Comparison of ENCODE assay signal across 1 cellular context in the genomic region with DNA sequence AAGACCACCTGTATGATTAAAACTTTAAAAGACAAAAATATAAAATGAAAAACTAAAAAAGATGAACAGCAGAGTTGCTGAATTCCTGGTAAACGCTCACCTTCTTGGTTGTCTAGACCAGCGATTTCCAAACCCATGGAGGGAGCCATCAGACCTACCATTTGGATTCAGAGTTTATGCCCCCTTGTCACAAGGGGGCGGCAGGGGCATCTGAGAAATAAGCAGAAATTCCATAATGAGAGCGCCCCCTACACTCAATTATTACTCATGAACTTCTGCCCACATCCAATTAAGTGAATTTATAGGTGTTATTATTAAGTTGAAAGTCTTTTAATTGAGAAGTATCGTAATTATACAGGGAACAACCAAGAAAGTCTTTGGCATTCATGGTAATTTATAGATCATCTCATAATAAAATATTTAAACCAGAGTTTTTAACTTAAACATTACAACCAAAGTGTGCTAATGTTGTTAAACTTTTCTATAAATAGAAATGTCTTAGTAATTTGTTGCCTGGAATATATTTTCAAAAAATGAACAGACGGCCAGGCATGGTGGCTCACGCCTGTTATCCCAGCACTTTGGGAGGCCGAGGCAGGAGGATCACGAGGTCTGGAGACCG.
TF ChIP-seq lines count a peak whose summit lies in the region.

No MANE protein-coding gene starts in this region.

TF ChIP-seq in K562, 482 proteins besides CTCF, POLR2A, EP300 and RAD21 (continued from another document):
- TF ChIP-seq, protein P1, sequence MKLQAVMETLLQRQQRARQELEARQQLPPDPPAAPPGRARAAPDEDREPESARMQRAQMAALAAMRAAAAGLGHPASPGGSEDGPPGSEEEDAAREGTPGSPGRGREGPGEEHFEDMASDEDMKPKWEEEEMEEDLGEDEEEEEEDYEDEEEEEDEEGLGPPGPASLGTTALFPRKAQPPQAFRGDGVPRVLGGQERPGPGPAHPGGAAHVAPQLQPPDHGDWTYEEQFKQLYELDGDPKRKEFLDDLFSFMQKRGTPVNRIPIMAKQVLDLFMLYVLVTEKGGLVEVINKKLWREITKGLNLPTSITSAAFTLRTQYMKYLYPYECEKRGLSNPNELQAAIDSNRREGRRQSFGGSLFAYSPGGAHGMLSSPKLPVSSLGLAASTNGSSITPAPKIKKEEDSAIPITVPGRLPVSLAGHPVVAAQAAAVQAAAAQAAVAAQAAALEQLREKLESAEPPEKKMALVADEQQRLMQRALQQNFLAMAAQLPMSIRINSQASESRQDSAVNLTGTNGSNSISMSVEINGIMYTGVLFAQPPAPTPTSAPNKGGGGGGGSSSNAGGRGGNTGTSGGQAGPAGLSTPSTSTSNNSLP (IDR thresholded peaks at IDR 0.05; ENCODE audit: borderline replicate concordance, low read depth, low read length): peak; percentile 94
- TF ChIP-seq SRSF3 (IDR thresholded peaks at IDR 0.05; ENCODE audit: insufficient read depth, low read length) (no peak), KLF16 (IDR thresholded peaks at IDR 0.05) (peak; percentile 28; the same call in 1 of the 2 replicates), ZNF655 (CRISPR knock-in tag; IDR thresholded peaks at IDR 0.05) (no peak), CCNT2 (IDR thresholded peaks at IDR 0.05; ENCODE audit: borderline replicate concordance, extremely low read depth, insufficient read length, low read depth, low read length) (no peak), ZNF644 (tag; IDR thresholded peaks at IDR 0.05; ENCODE audit: low read depth) (no peak), DEAF1 (CRISPR knock-in tag; IDR thresholded peaks at IDR 0.05) (peak; percentile 57; the same call in 1 of the 2 replicates), HNRNPUL1 (IDR thresholded peaks at IDR 0.05; ENCODE audit: low read length) (no peak), TAF15 (IDR thresholded peaks at IDR 0.05; ENCODE audit: low read depth, low read length) (no peak), TEAD2 (tag; IDR thresholded peaks at IDR 0.05) (0 out of 2 replicates have a peak, but pooled peaks have one; percentile 23), EHMT2 (IDR thresholded peaks at IDR 0.05) (peak; percentile 41; the same call in 1 of the 2 replicates), HEY1 (CRISPR knock-in tag; IDR thresholded peaks at IDR 0.05; ENCODE audit: borderline replicate concordance) (no peak), ZNF133 (CRISPR knock-in tag; IDR thresholded peaks at IDR 0.05) (no peak)
- TF ChIP-seq, protein P2, sequence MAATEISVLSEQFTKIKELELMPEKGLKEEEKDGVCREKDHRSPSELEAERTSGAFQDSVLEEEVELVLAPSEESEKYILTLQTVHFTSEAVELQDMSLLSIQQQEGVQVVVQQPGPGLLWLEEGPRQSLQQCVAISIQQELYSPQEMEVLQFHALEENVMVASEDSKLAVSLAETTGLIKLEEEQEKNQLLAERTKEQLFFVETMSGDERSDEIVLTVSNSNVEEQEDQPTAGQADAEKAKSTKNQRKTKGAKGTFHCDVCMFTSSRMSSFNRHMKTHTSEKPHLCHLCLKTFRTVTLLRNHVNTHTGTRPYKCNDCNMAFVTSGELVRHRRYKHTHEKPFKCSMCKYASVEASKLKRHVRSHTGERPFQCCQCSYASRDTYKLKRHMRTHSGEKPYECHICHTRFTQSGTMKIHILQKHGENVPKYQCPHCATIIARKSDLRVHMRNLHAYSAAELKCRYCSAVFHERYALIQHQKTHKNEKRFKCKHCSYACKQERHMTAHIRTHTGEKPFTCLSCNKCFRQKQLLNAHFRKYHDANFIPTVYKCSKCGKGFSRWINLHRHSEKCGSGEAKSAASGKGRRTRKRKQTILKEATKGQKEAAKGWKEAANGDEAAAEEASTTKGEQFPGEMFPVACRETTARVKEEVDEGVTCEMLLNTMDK (IDR thresholded peaks at IDR 0.05; ENCODE audit: borderline replicate concordance, insufficient read depth, low read depth, low read length, poor library complexity, severe bottlenecking): peak; percentile 74
- TF ChIP-seq, protein P3, sequence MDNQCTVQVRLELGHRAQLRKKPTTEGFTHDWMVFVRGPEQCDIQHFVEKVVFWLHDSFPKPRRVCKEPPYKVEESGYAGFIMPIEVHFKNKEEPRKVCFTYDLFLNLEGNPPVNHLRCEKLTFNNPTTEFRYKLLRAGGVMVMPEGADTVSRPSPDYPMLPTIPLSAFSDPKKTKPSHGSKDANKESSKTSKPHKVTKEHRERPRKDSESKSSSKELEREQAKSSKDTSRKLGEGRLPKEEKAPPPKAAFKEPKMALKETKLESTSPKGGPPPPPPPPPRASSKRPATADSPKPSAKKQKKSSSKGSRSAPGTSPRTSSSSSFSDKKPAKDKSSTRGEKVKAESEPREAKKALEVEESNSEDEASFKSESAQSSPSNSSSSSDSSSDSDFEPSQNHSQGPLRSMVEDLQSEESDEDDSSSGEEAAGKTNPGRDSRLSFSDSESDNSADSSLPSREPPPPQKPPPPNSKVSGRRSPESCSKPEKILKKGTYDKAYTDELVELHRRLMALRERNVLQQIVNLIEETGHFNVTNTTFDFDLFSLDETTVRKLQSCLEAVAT (IDR thresholded peaks at IDR 0.05): peak in 1 of 2 experiments; percentile 56; a peak in 1 of 4 replicates
- TF ChIP-seq, protein P4, sequence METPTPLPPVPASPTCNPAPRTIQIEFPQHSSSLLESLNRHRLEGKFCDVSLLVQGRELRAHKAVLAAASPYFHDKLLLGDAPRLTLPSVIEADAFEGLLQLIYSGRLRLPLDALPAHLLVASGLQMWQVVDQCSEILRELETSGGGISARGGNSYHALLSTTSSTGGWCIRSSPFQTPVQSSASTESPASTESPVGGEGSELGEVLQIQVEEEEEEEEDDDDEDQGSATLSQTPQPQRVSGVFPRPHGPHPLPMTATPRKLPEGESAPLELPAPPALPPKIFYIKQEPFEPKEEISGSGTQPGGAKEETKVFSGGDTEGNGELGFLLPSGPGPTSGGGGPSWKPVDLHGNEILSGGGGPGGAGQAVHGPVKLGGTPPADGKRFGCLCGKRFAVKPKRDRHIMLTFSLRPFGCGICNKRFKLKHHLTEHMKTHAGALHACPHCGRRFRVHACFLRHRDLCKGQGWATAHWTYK (CRISPR knock-in tag; IDR thresholded peaks at IDR 0.05): no peak
- TF ChIP-seq, protein P5, sequence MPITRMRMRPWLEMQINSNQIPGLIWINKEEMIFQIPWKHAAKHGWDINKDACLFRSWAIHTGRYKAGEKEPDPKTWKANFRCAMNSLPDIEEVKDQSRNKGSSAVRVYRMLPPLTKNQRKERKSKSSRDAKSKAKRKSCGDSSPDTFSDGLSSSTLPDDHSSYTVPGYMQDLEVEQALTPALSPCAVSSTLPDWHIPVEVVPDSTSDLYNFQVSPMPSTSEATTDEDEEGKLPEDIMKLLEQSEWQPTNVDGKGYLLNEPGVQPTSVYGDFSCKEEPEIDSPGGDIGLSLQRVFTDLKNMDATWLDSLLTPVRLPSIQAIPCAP (CRISPR knock-in tag; IDR thresholded peaks at IDR 0.05; ENCODE audit: borderline replicate concordance): no peak
- TF ChIP-seq, protein P6, sequence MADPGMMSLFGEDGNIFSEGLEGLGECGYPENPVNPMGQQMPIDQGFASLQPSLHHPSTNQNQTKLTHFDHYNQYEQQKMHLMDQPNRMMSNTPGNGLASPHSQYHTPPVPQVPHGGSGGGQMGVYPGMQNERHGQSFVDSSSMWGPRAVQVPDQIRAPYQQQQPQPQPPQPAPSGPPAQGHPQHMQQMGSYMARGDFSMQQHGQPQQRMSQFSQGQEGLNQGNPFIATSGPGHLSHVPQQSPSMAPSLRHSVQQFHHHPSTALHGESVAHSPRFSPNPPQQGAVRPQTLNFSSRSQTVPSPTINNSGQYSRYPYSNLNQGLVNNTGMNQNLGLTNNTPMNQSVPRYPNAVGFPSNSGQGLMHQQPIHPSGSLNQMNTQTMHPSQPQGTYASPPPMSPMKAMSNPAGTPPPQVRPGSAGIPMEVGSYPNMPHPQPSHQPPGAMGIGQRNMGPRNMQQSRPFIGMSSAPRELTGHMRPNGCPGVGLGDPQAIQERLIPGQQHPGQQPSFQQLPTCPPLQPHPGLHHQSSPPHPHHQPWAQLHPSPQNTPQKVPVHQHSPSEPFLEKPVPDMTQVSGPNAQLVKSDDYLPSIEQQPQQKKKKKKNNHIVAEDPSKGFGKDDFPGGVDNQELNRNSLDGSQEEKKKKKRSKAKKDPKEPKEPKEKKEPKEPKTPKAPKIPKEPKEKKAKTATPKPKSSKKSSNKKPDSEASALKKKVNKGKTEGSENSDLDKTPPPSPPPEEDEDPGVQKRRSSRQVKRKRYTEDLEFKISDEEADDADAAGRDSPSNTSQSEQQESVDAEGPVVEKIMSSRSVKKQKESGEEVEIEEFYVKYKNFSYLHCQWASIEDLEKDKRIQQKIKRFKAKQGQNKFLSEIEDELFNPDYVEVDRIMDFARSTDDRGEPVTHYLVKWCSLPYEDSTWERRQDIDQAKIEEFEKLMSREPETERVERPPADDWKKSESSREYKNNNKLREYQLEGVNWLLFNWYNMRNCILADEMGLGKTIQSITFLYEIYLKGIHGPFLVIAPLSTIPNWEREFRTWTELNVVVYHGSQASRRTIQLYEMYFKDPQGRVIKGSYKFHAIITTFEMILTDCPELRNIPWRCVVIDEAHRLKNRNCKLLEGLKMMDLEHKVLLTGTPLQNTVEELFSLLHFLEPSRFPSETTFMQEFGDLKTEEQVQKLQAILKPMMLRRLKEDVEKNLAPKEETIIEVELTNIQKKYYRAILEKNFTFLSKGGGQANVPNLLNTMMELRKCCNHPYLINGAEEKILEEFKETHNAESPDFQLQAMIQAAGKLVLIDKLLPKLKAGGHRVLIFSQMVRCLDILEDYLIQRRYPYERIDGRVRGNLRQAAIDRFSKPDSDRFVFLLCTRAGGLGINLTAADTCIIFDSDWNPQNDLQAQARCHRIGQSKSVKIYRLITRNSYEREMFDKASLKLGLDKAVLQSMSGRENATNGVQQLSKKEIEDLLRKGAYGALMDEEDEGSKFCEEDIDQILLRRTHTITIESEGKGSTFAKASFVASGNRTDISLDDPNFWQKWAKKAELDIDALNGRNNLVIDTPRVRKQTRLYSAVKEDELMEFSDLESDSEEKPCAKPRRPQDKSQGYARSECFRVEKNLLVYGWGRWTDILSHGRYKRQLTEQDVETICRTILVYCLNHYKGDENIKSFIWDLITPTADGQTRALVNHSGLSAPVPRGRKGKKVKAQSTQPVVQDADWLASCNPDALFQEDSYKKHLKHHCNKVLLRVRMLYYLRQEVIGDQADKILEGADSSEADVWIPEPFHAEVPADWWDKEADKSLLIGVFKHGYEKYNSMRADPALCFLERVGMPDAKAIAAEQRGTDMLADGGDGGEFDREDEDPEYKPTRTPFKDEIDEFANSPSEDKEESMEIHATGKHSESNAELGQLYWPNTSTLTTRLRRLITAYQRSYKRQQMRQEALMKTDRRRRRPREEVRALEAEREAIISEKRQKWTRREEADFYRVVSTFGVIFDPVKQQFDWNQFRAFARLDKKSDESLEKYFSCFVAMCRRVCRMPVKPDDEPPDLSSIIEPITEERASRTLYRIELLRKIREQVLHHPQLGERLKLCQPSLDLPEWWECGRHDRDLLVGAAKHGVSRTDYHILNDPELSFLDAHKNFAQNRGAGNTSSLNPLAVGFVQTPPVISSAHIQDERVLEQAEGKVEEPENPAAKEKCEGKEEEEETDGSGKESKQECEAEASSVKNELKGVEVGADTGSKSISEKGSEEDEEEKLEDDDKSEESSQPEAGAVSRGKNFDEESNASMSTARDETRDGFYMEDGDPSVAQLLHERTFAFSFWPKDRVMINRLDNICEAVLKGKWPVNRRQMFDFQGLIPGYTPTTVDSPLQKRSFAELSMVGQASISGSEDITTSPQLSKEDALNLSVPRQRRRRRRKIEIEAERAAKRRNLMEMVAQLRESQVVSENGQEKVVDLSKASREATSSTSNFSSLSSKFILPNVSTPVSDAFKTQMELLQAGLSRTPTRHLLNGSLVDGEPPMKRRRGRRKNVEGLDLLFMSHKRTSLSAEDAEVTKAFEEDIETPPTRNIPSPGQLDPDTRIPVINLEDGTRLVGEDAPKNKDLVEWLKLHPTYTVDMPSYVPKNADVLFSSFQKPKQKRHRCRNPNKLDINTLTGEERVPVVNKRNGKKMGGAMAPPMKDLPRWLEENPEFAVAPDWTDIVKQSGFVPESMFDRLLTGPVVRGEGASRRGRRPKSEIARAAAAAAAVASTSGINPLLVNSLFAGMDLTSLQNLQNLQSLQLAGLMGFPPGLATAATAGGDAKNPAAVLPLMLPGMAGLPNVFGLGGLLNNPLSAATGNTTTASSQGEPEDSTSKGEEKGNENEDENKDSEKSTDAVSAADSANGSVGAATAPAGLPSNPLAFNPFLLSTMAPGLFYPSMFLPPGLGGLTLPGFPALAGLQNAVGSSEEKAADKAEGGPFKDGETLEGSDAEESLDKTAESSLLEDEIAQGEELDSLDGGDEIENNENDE (IDR thresholded peaks at IDR 0.05; ENCODE audit: low read depth, low read length): no peak
TF ChIP-seq in K562: peak in this region for 10.
